In genomic region chr5:143061161-143061945, GRCh38 we compare ENCODE assay signal across 14 cellular contexts.
DNase-seq lines count a peak whose midpoint lies in the region; ATAC-seq and TF ChIP-seq lines count a peak whose summit lies in the region.
"Had no signal": no experiment of that assay in that cellular context is flagged by ENCODE, and none has a peak within 500 bp of the region (broad histone marks: within the 10 kb centered on the region; RNA-seq: fewer than 3 reads in every experiment).

No MANE protein-coding gene starts in this region.

- no peaks in the 10 kb centered on the region for H3K27me3 ChIP-seq in RWPE2 (ENCODE audit: insufficient read depth, poor library complexity, severe bottlenecking)
- H3K27me3 ChIP-seq in esophagus muscularis mucosa, result no peaks in the 10 kb centered on the region
- H3K27me3 ChIP-seq in osteoblast (ENCODE audit: insufficient read depth, low read length), result no peaks in the 10 kb centered on the region

- no peak for TF ChIP-seq POLR2A in esophagus muscularis mucosa (IDR thresholded peaks at IDR 0.05; ENCODE audit: low read depth)

- H3K9me3 ChIP-seq in RWPE2 (ENCODE audit: severe bottlenecking) (no peaks in the 10 kb centered on the region), esophagus muscularis mucosa (no peaks in the 10 kb centered on the region), osteoblast (ENCODE audit: low read depth, low read length) (no peaks in the 10 kb centered on the region)

- peak; percentile 94 for ATAC-seq in RWPE2 (ENCODE audit: low read depth)
- no peak for ATAC-seq in stimulated activated naive CD8-positive, alpha-beta T cell treated with anti-CD3 and anti-CD28 coated beads, Interleukin-15, amount 100 ng/mL, for 72 hours
- no peak for ATAC-seq in effector memory CD8-positive, alpha-beta T cell (replicated peaks)
- no peak for ATAC-seq in HG03045 (IDR thresholded peaks at IDR 0.05; ENCODE audit: unreplicated experiment)
- no peak for ATAC-seq in HG03159 (IDR thresholded peaks at IDR 0.05; ENCODE audit: unreplicated experiment)
- ATAC-seq: activated naive CD8-positive, alpha-beta T cell treated with anti-CD3 and anti-CD28 coated beads, Interleukin-2, amount 50 U/mL, for 24 hours had no signal

- H3K4me3 ChIP-seq in RWPE2 (ENCODE audit: severe bottlenecking) (no peak overlapping the region), esophagus muscularis mucosa (no peak overlapping the region), osteoblast (ENCODE audit: insufficient read depth, low read length) (no peak overlapping the region)

- WGBS in esophagus muscularis mucosa, result 46% methylated on average over 5 of the region's 5 CpGs

- peaks cover 47% of the 10 kb centered on the region for H3K36me3 Mint-ChIP-seq in effector memory CD8-positive, alpha-beta T cell (ENCODE audit: insufficient read depth)

- no peak overlapping the region for H3K27ac Mint-ChIP-seq in stimulated activated naive CD8-positive, alpha-beta T cell treated with anti-CD3 and anti-CD28 coated beads, Interleukin-15, amount 100 ng/mL, for 72 hours
- no peak overlapping the region for H3K27ac Mint-ChIP-seq in effector memory CD8-positive, alpha-beta T cell
- H3K27ac Mint-ChIP-seq: activated naive CD8-positive, alpha-beta T cell treated with anti-CD3 and anti-CD28 coated beads, Interleukin-2, amount 50 U/mL, for 24 hours; endodermal cell had no signal

- H3K27ac ChIP-seq in RWPE2 (ENCODE audit: poor library complexity, severe bottlenecking), result peak overlapping the region; percentile 97
- H3K27ac ChIP-seq in esophagus muscularis mucosa (replicated peaks in 1 of 4), result peak overlapping the region; percentile 45 to 61 (median 57)
- peak overlapping the region; percentile 87 for H3K27ac ChIP-seq in osteoblast (ENCODE audit: low read depth, low read length)

- peaks cover 60% of the 10 kb centered on the region for H3K4me1 ChIP-seq in RWPE2 (ENCODE audit: insufficient read depth, poor library complexity, severe bottlenecking)
- peaks cover 59 to 88% (median 86%) of the 10 kb centered on the region in 4 donors for H3K4me1 ChIP-seq in esophagus muscularis mucosa
- H3K4me1 ChIP-seq in osteoblast (ENCODE audit: insufficient read depth, low read length), result peaks cover 78% of the 10 kb centered on the region

- H4K20me1 ChIP-seq in osteoblast (ENCODE audit: insufficient read depth, low read length), result no peaks in the 10 kb centered on the region

- H3K36me3 ChIP-seq in RWPE2 (ENCODE audit: low read depth) (no peaks in the 10 kb centered on the region), esophagus muscularis mucosa (peaks cover 0 to 23% (median 7%) of the 10 kb centered on the region in 4 donors), osteoblast (ENCODE audit: insufficient read depth, low read length) (no peaks in the 10 kb centered on the region)

- no peaks in the 10 kb centered on the region for H3K27me3 Mint-ChIP-seq in stimulated activated naive CD8-positive, alpha-beta T cell treated with anti-CD3 and anti-CD28 coated beads, Interleukin-15, amount 100 ng/mL, for 72 hours
- no peaks in the 10 kb centered on the region for H3K27me3 Mint-ChIP-seq in effector memory CD8-positive, alpha-beta T cell
- H3K27me3 Mint-ChIP-seq: activated naive CD8-positive, alpha-beta T cell treated with anti-CD3 and anti-CD28 coated beads, Interleukin-2, amount 50 U/mL, for 24 hours; CD8-positive, alpha-beta memory T cell had no signal

- no peaks in the 10 kb centered on the region for H3K79me2 ChIP-seq in osteoblast (ENCODE audit: insufficient read depth, low read length)

- DNase-seq in ELR (ENCODE audit: low read depth) (peak; percentile 95), RWPE2 (ENCODE audit: low spot score) (no peak), esophagus muscularis mucosa (ENCODE audit: extremely low spot score) (no peak), osteoblast (ENCODE audit: insufficient read length, low spot score, missing footprints) (no peak)
- no peak for DNase-seq in stimulated activated naive CD8-positive, alpha-beta T cell treated with anti-CD3 and anti-CD28 coated beads, Interleukin-15, amount 100 ng/mL, for 72 hours
- no peak for DNase-seq in effector memory CD8-positive, alpha-beta T cell
- DNase-seq: activated naive CD8-positive, alpha-beta T cell treated with anti-CD3 and anti-CD28 coated beads, Interleukin-2, amount 50 U/mL, for 24 hours; CD8-positive, alpha-beta memory T cell; endodermal cell; NCI-H446; SIG-M5; stimulated activated CD8-positive, alpha-beta memory T cell treated with anti-CD3 and anti-CD28 coated beads, Interleukin-4, amount 100 ng/mL, for 48 hours had no signal

- H3K4me3 Mint-ChIP-seq in stimulated activated naive CD8-positive, alpha-beta T cell treated with anti-CD3 and anti-CD28 coated beads, Interleukin-15, amount 100 ng/mL, for 72 hours, result no peak overlapping the region
- H3K4me3 Mint-ChIP-seq in effector memory CD8-positive, alpha-beta T cell, result no peak overlapping the region
- H3K4me3 Mint-ChIP-seq: activated naive CD8-positive, alpha-beta T cell treated with anti-CD3 and anti-CD28 coated beads, Interleukin-2, amount 50 U/mL, for 24 hours; CD8-positive, alpha-beta memory T cell; endodermal cell had no signal

- peaks cover 0 to 4% of the 10 kb centered on the region in 2 donors for H3K9me3 Mint-ChIP-seq in stimulated activated naive CD8-positive, alpha-beta T cell treated with anti-CD3 and anti-CD28 coated beads, Interleukin-15, amount 100 ng/mL, for 72 hours
- no peaks in the 10 kb centered on the region for H3K9me3 Mint-ChIP-seq in effector memory CD8-positive, alpha-beta T cell
- H3K9me3 Mint-ChIP-seq: activated naive CD8-positive, alpha-beta T cell treated with anti-CD3 and anti-CD28 coated beads, Interleukin-2, amount 50 U/mL, for 24 hours; CD8-positive, alpha-beta memory T cell; endodermal cell had no signal

- no peak overlapping the region for H2AFZ ChIP-seq in osteoblast (ENCODE audit: low read length)

- H3K4me2 ChIP-seq in osteoblast (ENCODE audit: insufficient read depth, low read length), result peak overlapping the region; percentile 39

- no peak for TF ChIP-seq CTCF in RWPE2 (IDR thresholded peaks at IDR 0.05; ENCODE audit: poor library complexity, severe bottlenecking)
- TF ChIP-seq CTCF in esophagus muscularis mucosa (IDR thresholded peaks at IDR 0.05), result no peak
- TF ChIP-seq CTCF in osteoblast (IDR thresholded peaks at IDR 0.05; ENCODE audit: extremely low read depth, low read depth, low read length), result no peak

- no peak for TF ChIP-seq EP300 in esophagus muscularis mucosa (IDR thresholded peaks at IDR 0.05)

- H3K4me1 Mint-ChIP-seq in stimulated activated naive CD8-positive, alpha-beta T cell treated with anti-CD3 and anti-CD28 coated beads, Interleukin-15, amount 100 ng/mL, for 72 hours, result peaks cover 48% of the 10 kb centered on the region
- H3K4me1 Mint-ChIP-seq in effector memory CD8-positive, alpha-beta T cell (ENCODE audit: low read depth in 2 of 2), result peaks cover 11 to 17% of the 10 kb centered on the region in 2 donors

- intact Hi-C loops in esophagus muscularis mucosa (cut with DNase I), result loop anchor here (5.0 kb wide), 1 partner anchor 34 kb away; no protein-coding TSS in a partner anchor
